ENCODE assay signal across 22 cellular contexts in genomic region chr22:50278956-50279619, GRCh38. TPM values are rescaled to one million over a fixed set of nuclear protein-coding genes. Genes with fewer than 3 reads are reported as not detected.
DNase-seq lines count a peak whose midpoint lies in the region; FAIRE-seq and TF ChIP-seq lines count a peak whose summit lies in the region.
"Had no signal": no experiment of that assay in that cellular context is flagged by ENCODE, and none has a peak within 500 bp of the region (broad histone marks: within the 10 kb centered on the region; RNA-seq: fewer than 3 reads in every experiment).

No MANE protein-coding gene starts in this region.

- peaks cover 41% of the 10 kb centered on the region for H4K20me1 ChIP-seq in astrocyte (ENCODE audit: insufficient read depth, low read length)

- POLR2A ChIA-PET in HEK293 (lab: Yijun Ruan, JAX) = interaction anchor here (0.9 to 1.0 kb wide), 2 partner anchors 27 to 29 kb away, joined by 3 to 4 read pairs; no protein-coding TSS in a partner anchor
- POLR2A ChIA-PET in CD4-positive, alpha-beta memory T cell (lab: Charles Lee; ENCODE audit: partially characterized antibody) = no interaction called here

- H3K14ac ChIP-seq in neuronal stem cell (ENCODE audit: low read length) = no peak overlapping the region

- H3K9me3 ChIP-seq in HEK293 (ENCODE audit: control insufficient read depth, insufficient read depth, low read depth, low read length) (no peaks in the 10 kb centered on the region), astrocyte (ENCODE audit: insufficient read depth, low read depth, low read length) (no peaks in the 10 kb centered on the region), neuronal stem cell (replicated peaks in 1 of 2; ENCODE audit: control insufficient read depth in 2 of 2, insufficient read depth in 1 of 2, low read depth in 1 of 2, low read length in 2 of 2) (peaks cover 3 to 7% of the 10 kb centered on the region in 2 donors)
- H3K9me3 ChIP-seq in CD4-positive, alpha-beta memory T cell (ENCODE audit: control insufficient read depth in 1 of 2, low read length in 2 of 2) = no peaks in the 10 kb centered on the region
- H3K9me3 ChIP-seq: BLaER1, SK-N-SH had no signal

- H3K27me3 ChIP-seq in astrocyte (ENCODE audit: insufficient read depth, low read length) = no peaks in the 10 kb centered on the region
- no peaks in the 10 kb centered on the region for H3K27me3 ChIP-seq in neuronal stem cell (ENCODE audit: control insufficient read depth in 3 of 3, insufficient read depth in 3 of 3, low read depth in 1 of 3, low read length in 3 of 3)
- H3K27me3 ChIP-seq in CD4-positive, alpha-beta memory T cell (ENCODE audit: insufficient read depth, low read length) = no peaks in the 10 kb centered on the region
- H3K27me3 ChIP-seq: BLaER1 had no signal

- H3K27ac ChIP-seq in HEK293 (ENCODE audit: extremely low read depth, low read depth, low read length) (no peak overlapping the region), astrocyte (ENCODE audit: low read depth, low read length) (no peak overlapping the region), neuronal stem cell (replicated peaks; ENCODE audit: low read length) (no peak overlapping the region)
- no peak overlapping the region for H3K27ac ChIP-seq in CD4-positive, alpha-beta memory T cell (ENCODE audit: low read depth, low read length)
- H3K27ac ChIP-seq: BLaER1 had no signal

- H3K9me3 Mint-ChIP-seq in astrocyte (ENCODE audit: unreplicated experiment) = no peaks in the 10 kb centered on the region
- no peaks in the 10 kb centered on the region for H3K9me3 Mint-ChIP-seq in CD4-positive, alpha-beta memory T cell

- CTCF ChIA-PET in HEK293 (lab: Yijun Ruan, JAX) = interaction anchor here (0.5 to 1.6 kb wide), 2 partner anchors 47 to 468 kb away, joined by 3 to 8 read pairs; no protein-coding TSS in a partner anchor
- CTCF ChIA-PET in CD4-positive, alpha-beta memory T cell (lab: Charles Lee; ENCODE audit: partially characterized antibody) = no interaction called here

- no peaks in the 10 kb centered on the region for H3K27me3 Mint-ChIP-seq in astrocyte (ENCODE audit: low read depth, unreplicated experiment)
- H3K27me3 Mint-ChIP-seq in CD4-positive, alpha-beta memory T cell = no peaks in the 10 kb centered on the region

- peaks cover 10% of the 10 kb centered on the region for H3K79me1 ChIP-seq in neuronal stem cell (ENCODE audit: low read depth, low read length)

- H4K8ac ChIP-seq in neuronal stem cell (ENCODE audit: low read depth, low read length) = no peak overlapping the region

- intact Hi-C loops in CD4-positive, alpha-beta memory T cell (cut with micrococcal nuclease) = no loop called here

- H3K4me3 ChIP-seq in HEK293 (ENCODE audit: low read depth, low read length) = no peak overlapping the region
- H3K4me3 ChIP-seq in astrocyte (ENCODE audit: insufficient read depth, low read depth, low read length) = no peak overlapping the region
- H3K4me3 ChIP-seq in neuronal stem cell (ENCODE audit: low read length in 2 of 2) = no peak overlapping the region
- H3K4me3 ChIP-seq in CD4-positive, alpha-beta memory T cell (ENCODE audit: low read length in 2 of 2) = no peak overlapping the region
- H3K4me3 ChIP-seq: BLaER1 had no signal

- H3K23ac ChIP-seq in neuronal stem cell (ENCODE audit: low read depth, low read length, poor library complexity) = peak overlapping the region; percentile 43

- H3K4ac ChIP-seq in neuronal stem cell (ENCODE audit: low read length) = no peak overlapping the region

- H3K36me3 Mint-ChIP-seq in astrocyte (ENCODE audit: low read depth, unreplicated experiment) = peaks cover 2% of the 10 kb centered on the region
- no peaks in the 10 kb centered on the region for H3K36me3 Mint-ChIP-seq in CD4-positive, alpha-beta memory T cell
- H3K36me3 Mint-ChIP-seq: CD4-positive, CD25-positive, alpha-beta regulatory T cell had no signal

- no peaks in the 10 kb centered on the region for H3K4me1 ChIP-seq in HEK293 (ENCODE audit: control insufficient read depth, insufficient read depth, low read length)
- peaks cover 14% of the 10 kb centered on the region for H3K4me1 ChIP-seq in astrocyte (ENCODE audit: insufficient read depth, low read length)
- H3K4me1 ChIP-seq in neuronal stem cell (ENCODE audit: control insufficient read depth in 2 of 2, insufficient read depth in 1 of 2, low read depth in 1 of 2, low read length in 2 of 2) = peaks cover 2 to 6% of the 10 kb centered on the region in 2 donors
- peaks cover 3% of the 10 kb centered on the region for H3K4me1 ChIP-seq in CD4-positive, alpha-beta memory T cell (ENCODE audit: insufficient read depth, low read length)

- H4K91ac ChIP-seq in neuronal stem cell (ENCODE audit: low read depth, low read length, poor library complexity) = no peak overlapping the region

- no peak overlapping the region for H3K4me3 Mint-ChIP-seq in astrocyte (ENCODE audit: unreplicated experiment)
- H3K4me3 Mint-ChIP-seq in CD4-positive, alpha-beta memory T cell = no peak overlapping the region
- H3K4me3 Mint-ChIP-seq: CD4-positive, CD25-positive, alpha-beta regulatory T cell had no signal

- peak overlapping the region; percentile 26 for H3K27ac Mint-ChIP-seq in astrocyte (ENCODE audit: unreplicated experiment)
- no peak overlapping the region for H3K27ac Mint-ChIP-seq in CD4-positive, alpha-beta memory T cell
- H3K27ac Mint-ChIP-seq: CD4-positive, CD25-positive, alpha-beta regulatory T cell had no signal

- H3K36me3 ChIP-seq in HEK293 (ENCODE audit: control insufficient read depth in 2 of 2, insufficient read depth in 1 of 2, low read length in 2 of 2) (peaks cover 0 to 94% of the 10 kb centered on the region in 2 experiments; a peak in 2 of 3 replicates), astrocyte (ENCODE audit: insufficient read depth, low read length) (peaks cover 15% of the 10 kb centered on the region), neuronal stem cell (replicated peaks in 1 of 2; ENCODE audit: control insufficient read depth in 2 of 2, insufficient read depth in 2 of 2, low read length in 2 of 2) (peaks cover 70 to 95% of the 10 kb centered on the region in 2 donors)
- no peaks in the 10 kb centered on the region for H3K36me3 ChIP-seq in CD4-positive, alpha-beta memory T cell (ENCODE audit: insufficient read depth, low read length)

- H3K9ac ChIP-seq in astrocyte (ENCODE audit: low read length) = no peak overlapping the region
- peak overlapping the region; percentile 70 for H3K9ac ChIP-seq in neuronal stem cell (ENCODE audit: low read depth, low read length, poor library complexity)
- H3K9ac ChIP-seq: BLaER1, SK-N-SH had no signal

- no peak overlapping the region for H2AK5ac ChIP-seq in neuronal stem cell (ENCODE audit: low read depth, low read length)

- H3K79me2 ChIP-seq in astrocyte (ENCODE audit: insufficient read depth, low read length) = peaks cover 9% of the 10 kb centered on the region

- no peak overlapping the region for H2BK5ac ChIP-seq in neuronal stem cell (ENCODE audit: low read length)

- H3K4me1 Mint-ChIP-seq in astrocyte (ENCODE audit: low read depth, unreplicated experiment) = peaks cover 4% of the 10 kb centered on the region
- peaks cover 0 to 2% (median under 1%) of the 10 kb centered on the region in 4 donors for H3K4me1 Mint-ChIP-seq in CD4-positive, alpha-beta memory T cell

- no peak overlapping the region for H3K18ac ChIP-seq in neuronal stem cell (ENCODE audit: low read length)

- H2AFZ ChIP-seq in astrocyte (ENCODE audit: low read depth, low read length) (no peak overlapping the region), neuronal stem cell (ENCODE audit: low read length) (no peak overlapping the region)

- TF ChIP-seq CTCF in HEK293 (tag by site-specific recombination; IDR thresholded peaks at IDR 0.05) (no peak), astrocyte (IDR thresholded peaks at IDR 0.05; ENCODE audit: insufficient read depth, low read depth, low read length) (no peak)

- no peak overlapping the region for H2BK120ac ChIP-seq in neuronal stem cell (ENCODE audit: low read depth, low read length)

- no CpG with 5 or more reads among the region's 30 CpGs for WGBS in neuronal stem cell (ENCODE audit: extremely low coverage in 2 of 2, insufficient read length in 2 of 2, insufficient replicate concordance in 1 of 2), 2 donors

- H2BK15ac ChIP-seq in neuronal stem cell (ENCODE audit: low read length) = no peak overlapping the region

- FAIRE-seq in astrocyte (lab: Jason Lieb, UNC) = no peak
- FAIRE-seq: A204.1, D721Med, GM18507, HTR-8/SVneo had no signal

- H3K4me2 ChIP-seq in astrocyte (ENCODE audit: low read length) = no peak overlapping the region
- no peak overlapping the region for H3K4me2 ChIP-seq in neuronal stem cell (ENCODE audit: insufficient read depth, low read length, poor library complexity, severe bottlenecking)
- H3K4me2 ChIP-seq: BLaER1, SK-N-SH had no signal

- H2BK12ac ChIP-seq in neuronal stem cell (ENCODE audit: low read length) = no peak overlapping the region

- DNase-seq in astrocyte (ENCODE audit: low read depth) (no peak), neuronal stem cell (ENCODE audit: low spot score) (no peak), OCI-M1 (lab: John Stamatoyannopoulos, UW) (no peak)
- no peak for DNase-seq in CD4-positive, alpha-beta memory T cell
- DNase-seq: CD4-positive, CD25-positive, alpha-beta regulatory T cell; KG1; MM.1S; NCI-H1048; NCI-H1417; NCI-H1694; NCI-H2081; NCI-H226; NCI-H510A; NCI-H69; SK-N-SH; SW 1271 had no signal

RNA-seq across cellular contexts. Expression of gene MAPK11, which starts 8.9 kb away (rescaled TPM):
- total RNA-seq in astrocyte = 19.6 and 22.4 TPM in 2 replicates
- 4.0 TPM for polyA plus RNA-seq in neuronal stem cell (2013, experiment 1 of 2)
- polyA plus RNA-seq in neuronal stem cell (2013, experiment 2 of 2) = 3.6 TPM
- total RNA-seq in CD4-positive, alpha-beta memory T cell = 1 to 10 TPM; 1.6 to 1.7 TPM
- under 1 TPM; 0.10 to 0.54 TPM for polyA plus RNA-seq in CD4-positive, alpha-beta memory T cell

RNA-seq across cellular contexts. Expression of gene MAPK12, which starts 17.6 kb away (rescaled TPM):
- total RNA-seq in astrocyte = 29.1 and 36.4 TPM in 2 replicates
- polyA plus RNA-seq in neuronal stem cell (2013, experiment 1 of 2) = 28.8 TPM
- polyA plus RNA-seq in neuronal stem cell (2013, experiment 2 of 2) = 28.1 TPM
- 1 to 10 TPM; 2.9 TPM for total RNA-seq in CD4-positive, alpha-beta memory T cell
- under 1 TPM in 1 of 2 donors, not detected in 1; 0.05 TPM for polyA plus RNA-seq in CD4-positive, alpha-beta memory T cell

RNA-seq across cellular contexts. Expression of gene HDAC10, which starts 28.0 kb away (rescaled TPM):
- 36.8 and 46.5 TPM in 2 replicates for total RNA-seq in astrocyte
- 20.1 TPM for polyA plus RNA-seq in neuronal stem cell (2013, experiment 1 of 2)
- 18.8 TPM for polyA plus RNA-seq in neuronal stem cell (2013, experiment 2 of 2)
- 100 to 1,000 TPM; 141 to 151 TPM for total RNA-seq in CD4-positive, alpha-beta memory T cell
- polyA plus RNA-seq in CD4-positive, alpha-beta memory T cell = 1 to 10 TPM; 3.8 to 6.8 TPM

RNA-seq across cellular contexts. Expression of gene PLXNB2, which starts 28.4 kb away (rescaled TPM):
- 327 and 376 TPM in 2 replicates for total RNA-seq in astrocyte
- polyA plus RNA-seq in neuronal stem cell (2013, experiment 1 of 2) = 71.0 TPM
- 69.8 TPM for polyA plus RNA-seq in neuronal stem cell (2013, experiment 2 of 2)
- total RNA-seq in CD4-positive, alpha-beta memory T cell = 1 to 10 TPM; 2.8 to 4.6 TPM
- under 1 TPM in 1 of 2 donors, not detected in 1; 0.40 TPM for polyA plus RNA-seq in CD4-positive, alpha-beta memory T cell

RNA-seq across cellular contexts. Expression of gene TUBGCP6, which starts 34.3 kb away (rescaled TPM):
- total RNA-seq in astrocyte = 25.4 and 26.3 TPM in 2 replicates
- polyA plus RNA-seq in neuronal stem cell (2013, experiment 1 of 2) = 12.1 TPM
- 12.1 TPM for polyA plus RNA-seq in neuronal stem cell (2013, experiment 2 of 2)
- total RNA-seq in CD4-positive, alpha-beta memory T cell = 100 to 1,000 TPM; 132 to 133 TPM
- polyA plus RNA-seq in CD4-positive, alpha-beta memory T cell = 10 to 100 TPM; 16.5 to 20.5 TPM
